Comparison of ENCODE assay signal across 8 cellular contexts in the genomic region with DNA sequence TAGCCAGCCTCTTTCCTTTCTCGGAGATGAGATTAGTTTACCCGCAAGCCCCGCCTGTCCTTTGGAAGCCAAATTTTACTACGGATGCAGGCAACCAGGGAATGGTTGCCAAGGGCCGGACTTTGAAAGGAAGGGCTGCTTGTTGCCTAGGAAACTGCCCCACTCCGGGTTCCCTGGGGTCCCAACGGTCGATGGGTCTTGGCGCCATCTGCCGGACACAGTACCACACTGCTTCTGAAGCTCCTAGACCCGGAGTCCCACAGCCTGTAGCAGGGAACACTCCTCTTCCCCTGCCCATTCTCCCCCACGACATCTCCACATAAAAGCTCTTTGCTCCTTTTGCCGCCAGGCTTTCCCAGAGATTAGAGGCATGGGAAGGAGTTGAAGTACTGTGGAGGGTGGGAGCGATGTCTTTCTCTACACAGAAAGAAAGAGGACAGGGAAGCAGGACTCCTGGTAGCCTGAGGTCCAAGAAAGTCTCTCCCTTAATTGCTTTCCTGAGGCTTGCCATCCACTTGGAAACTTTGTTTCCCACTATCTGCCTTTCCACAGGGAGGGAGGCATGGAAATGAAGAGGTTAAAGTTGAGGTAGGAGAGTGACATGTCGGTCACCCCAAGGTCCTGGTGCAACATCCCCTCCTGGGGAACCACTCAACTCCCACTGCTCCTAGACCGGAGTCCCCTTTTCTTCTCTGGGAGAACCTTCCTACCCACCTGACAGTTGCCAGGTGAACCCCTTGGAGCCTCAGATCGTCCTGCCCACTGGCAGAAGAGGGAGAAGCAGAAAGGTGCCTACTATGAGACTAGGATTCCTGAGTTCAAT. TPM values are rescaled to one million over a fixed set of nuclear protein-coding genes. Genes with fewer than 3 reads are reported as not detected.
DNase-seq lines count a peak whose midpoint lies in the region; ATAC-seq and TF ChIP-seq lines count a peak whose summit lies in the region.

No MANE protein-coding gene starts in this region.

- peak; percentile 93 for TF ChIP-seq CTCF in GM12864 (IDR thresholded peaks at IDR 0.05; ENCODE audit: low read depth, low read length, missing control alignments)

- H3K4me3 ChIP-seq in GM12864 (ENCODE audit: low read depth, low read length), result no peak overlapping the region

- ATAC-seq in HG02759 (IDR thresholded peaks at IDR 0.05; ENCODE audit: unreplicated experiment), result peak; percentile 74
- ATAC-seq in activated CD4-positive, CD25-positive, alpha-beta regulatory T cell treated with anti-CD3 and anti-CD28 coated beads, Interleukin-2, amount 50 U/mL, for 24 hours, result peak; percentile 75 to 79
- ATAC-seq in left lobe of liver, result peak; percentile 92
- ATAC-seq in HG03097 (IDR thresholded peaks at IDR 0.05; ENCODE audit: low FRiP score, unreplicated experiment), result no peak

- DNase-seq in GM12864 (ENCODE audit: low read depth) (no peak), NCI-H2107 treated with DMSO at 0.1 percent for 48 hours (lab: John Stamatoyannopoulos, UW; ENCODE audit: unreplicated experiment) (peak; percentile 60), cerebellar nuclear complex (lab: John Stamatoyannopoulos, UW) (peak; percentile 61 to 84), left lobe of liver (ENCODE audit: low spot score) (peak; percentile 76)
- peak; percentile 60 to 70 for DNase-seq in stimulated activated CD4-positive, alpha-beta T cell treated with anti-CD3 and anti-CD28 coated beads, Interleukin-4, amount 100 ng/mL, for 48 hours (ENCODE audit: low read depth in 2 of 2)

RNA-seq across cellular contexts. Expression of a gene that starts 21.9 kb away (rescaled TPM):
- total RNA-seq in left lobe of liver, result 3.5 TPM

RNA-seq across cellular contexts. Expression of a gene that starts 26.4 kb away (rescaled TPM):
- not detected for total RNA-seq in left lobe of liver

RNA-seq across cellular contexts. Expression of a gene that starts 44.2 kb away (rescaled TPM):
- 13.5 TPM for total RNA-seq in left lobe of liver
